ENCODE assay signal across 18 cellular contexts in genomic region chr1:43747736-43748135, GRCh38.
"Had no signal": no experiment of that assay in that cellular context is flagged by ENCODE, and none has a peak within 500 bp of the region (broad histone marks: within the 10 kb centered on the region; RNA-seq: fewer than 3 reads in every experiment).

No MANE protein-coding gene starts in this region.

- H3K27ac ChIP-seq: hepatocyte, stomach, thoracic aorta, transverse colon had no signal

- H3K27me3 ChIP-seq: hepatocyte, stomach, transverse colon had no signal

- H3K9me3 ChIP-seq: mucosa of descending colon, stomach, thoracic aorta, transverse colon had no signal

- ATAC-seq: left colon; left ventricle myocardium superior; mucosa of descending colon; naive thymus-derived CD8-positive, alpha-beta T cell; right cardiac atrium had no signal

- H3K4me3 ChIP-seq: hepatocyte, mucosa of descending colon, stomach, thoracic aorta, transverse colon had no signal

- H3K36me3 ChIP-seq: thoracic aorta, transverse colon had no signal

- DNase-seq: dermis blood vessel endothelial cell; erythroblast; foreskin melanocyte; head of caudate nucleus; kidney; left colon; left ventricle myocardium superior; mucosa of descending colon; naive thymus-derived CD8-positive, alpha-beta T cell; right cardiac atrium; small intestine; stimulated activated CD4-positive, alpha-beta T cell treated with anti-CD3 and anti-CD28 coated beads, Interleukin-12 subunit alpha, Interleukin-12 subunit beta, amount 100 ng/mL, for 4 hours; stimulated activated naive CD4-positive, alpha-beta T cell; stomach; substantia nigra; transverse colon had no signal

- H2AFZ ChIP-seq: hepatocyte had no signal

- FAIRE-seq: kidney, small intestine had no signal

- H3K4me1 ChIP-seq: stomach, transverse colon had no signal

- H3K4me2 ChIP-seq: hepatocyte had no signal
